11 cellular contexts compared by ENCODE assay signal in the genomic region with DNA sequence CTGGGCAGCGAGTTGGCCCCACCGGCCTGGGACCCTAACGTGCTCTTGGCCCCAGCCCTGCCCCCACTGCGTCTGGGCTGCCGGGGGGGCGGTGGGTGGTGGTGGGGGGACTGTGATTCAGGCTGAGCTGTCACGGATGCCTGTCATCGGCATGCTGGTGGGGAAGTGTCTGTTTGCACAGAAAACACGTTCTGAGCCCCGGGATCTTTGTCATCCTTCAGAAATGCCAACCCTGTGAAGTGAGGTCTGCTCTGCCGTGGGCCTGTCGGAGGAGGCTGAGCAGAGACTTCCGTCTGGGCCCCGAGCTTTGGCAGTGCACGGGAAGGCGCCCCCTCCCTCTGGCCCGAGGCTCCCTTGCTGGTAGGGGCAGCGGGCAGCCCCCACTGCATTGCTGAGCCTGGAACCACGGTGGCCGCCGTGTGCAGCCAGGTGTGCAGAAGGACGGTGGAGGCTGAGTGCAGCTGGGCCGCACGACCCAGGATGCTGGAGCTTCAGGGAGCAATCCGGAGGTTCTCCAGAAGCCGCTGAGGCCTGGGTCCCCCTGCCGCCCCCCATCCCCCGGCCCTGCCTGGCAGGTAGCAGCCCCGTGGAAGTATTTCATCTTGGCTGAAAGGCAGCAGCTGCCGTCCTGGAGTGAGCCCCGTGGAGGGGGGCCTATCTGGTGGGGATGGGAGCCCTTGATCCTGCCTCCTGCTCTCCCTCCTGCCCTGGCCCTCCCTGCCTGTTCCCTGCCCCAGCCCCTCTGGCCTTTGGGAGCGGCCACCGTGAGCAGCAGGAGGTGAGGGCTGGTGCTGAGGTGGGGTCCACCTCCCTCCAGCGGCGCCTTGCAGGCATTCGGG. TPM values are rescaled to one million over a fixed set of nuclear protein-coding genes. Genes with fewer than 3 reads are reported as not detected.
DNase-seq lines count a peak whose midpoint lies in the region; ATAC-seq and TF ChIP-seq lines count a peak whose summit lies in the region.
"Had no signal": no experiment of that assay in that cellular context is flagged by ENCODE, and none has a peak within 500 bp of the region (broad histone marks: within the 10 kb centered on the region; RNA-seq: fewer than 3 reads in every experiment).

No MANE protein-coding gene starts in this region.

- no peaks in the 10 kb centered on the region for H3K36me3 Mint-ChIP-seq in GM23338 (ENCODE audit: low read depth)

- H3K27me3 ChIP-seq in GM23338 (ENCODE audit: insufficient read depth) (no peaks in the 10 kb centered on the region), PC-9 (ENCODE audit: insufficient read depth, low read depth) (no peaks in the 10 kb centered on the region)

- POLR2A ChIA-PET in PC-9 (lab: Charles Lee; ENCODE audit: unreplicated experiment) = no interaction called here

- H3K4me3 ChIP-seq in GM23338 (no peak overlapping the region), PC-9 (no peak overlapping the region; the same call in 1 of the 2 replicates)

- H3K79me2 ChIP-seq in GM23338 (replicated peaks; ENCODE audit: insufficient read depth) (no peaks in the 10 kb centered on the region), PC-9 (ENCODE audit: low read depth) (no peaks in the 10 kb centered on the region)

- peaks cover 15% of the 10 kb centered on the region for H3K4me1 Mint-ChIP-seq in GM23338

- H3K9me2 ChIP-seq in GM23338 (ENCODE audit: insufficient read depth) = no peaks in the 10 kb centered on the region
- no peaks in the 10 kb centered on the region for H3K9me2 ChIP-seq in PC-9 (ENCODE audit: insufficient read depth)

- ATAC-seq in GM23338 (peak; percentile 6), GM21367 (IDR thresholded peaks at IDR 0.05; ENCODE audit: unreplicated experiment) (no peak)
- ATAC-seq: left ventricle myocardium superior; stimulated activated naive CD8-positive, alpha-beta T cell treated with anti-CD3 and anti-CD28 coated beads, Interleukin-15, amount 100 ng/mL, for 72 hours had no signal

- no peak for TF ChIP-seq CTCF in GM23338 (conservative IDR thresholded peaks at IDR 0.05; ENCODE audit: low read depth in 2 of 2)
- no peak for TF ChIP-seq CTCF in PC-9 (conservative IDR thresholded peaks at IDR 0.05)

- H3K27me3 Mint-ChIP-seq in GM23338 (ENCODE audit: insufficient read depth, low read depth, poor library complexity) = peaks cover 3% of the 10 kb centered on the region

- no peak overlapping the region for H3K27ac Mint-ChIP-seq in GM23338
- H3K27ac Mint-ChIP-seq: stimulated activated naive CD8-positive, alpha-beta T cell treated with anti-CD3 and anti-CD28 coated beads, Interleukin-15, amount 100 ng/mL, for 72 hours had no signal

- H2AFZ ChIP-seq in GM23338 (no peak overlapping the region), PC-9 (no peak overlapping the region)

- DNase-seq in GM23338 (ENCODE audit: low spot score) (no peak), PC-9 (peak; percentile 56 to 73), epithelial cell of prostate (ENCODE audit: low read depth, low spot score) (peak; percentile 58), retina (peak; percentile 59), NCI-H510A treated with DMSO at 0.1 percent for 48 hours (lab: John Stamatoyannopoulos, UW) (no peak)
- DNase-seq in activated CD4-positive, alpha-beta T cell treated with anti-CD3 and anti-CD28 coated beads, Interleukin-2, amount 50 U/mL, for 4 hours = no peak
- DNase-seq: left ventricle myocardium superior; NCI-H1436; SIG-M5; stimulated activated naive CD8-positive, alpha-beta T cell treated with anti-CD3 and anti-CD28 coated beads, Interleukin-15, amount 100 ng/mL, for 72 hours had no signal

- no peak overlapping the region for H3K4me3 Mint-ChIP-seq in GM23338
- H3K4me3 Mint-ChIP-seq: stimulated activated naive CD8-positive, alpha-beta T cell treated with anti-CD3 and anti-CD28 coated beads, Interleukin-15, amount 100 ng/mL, for 72 hours had no signal

- H3K9me3 ChIP-seq in PC-9 (ENCODE audit: insufficient read depth, low read depth) = no peaks in the 10 kb centered on the region

- BruUV-seq in PC-9 (replicated peaks; lab: Mats Ljungman, UMichigan) = no TSS peak

- intact Hi-C loops in PC-9 (cut with micrococcal nuclease; ENCODE audit: unreplicated experiment) = no loop called here

- H3F3A ChIP-seq in GM23338 (replicated peaks; ENCODE audit: low read depth) (no peaks in the 10 kb centered on the region), PC-9 (ENCODE audit: insufficient read depth, low read depth) (no peaks in the 10 kb centered on the region; the same call in 1 of the 2 replicates)

- CTCF ChIA-PET in PC-9 (lab: Charles Lee) = no interaction called here

- H3K27ac ChIP-seq in GM23338 (ENCODE audit: low read depth) = no peak overlapping the region
- H3K27ac ChIP-seq in PC-9 = no peak overlapping the region
- H3K27ac ChIP-seq in epithelial cell of prostate = peak overlapping the region; percentile 77

- H4K20me1 ChIP-seq in GM23338 (replicated peaks; ENCODE audit: insufficient read depth) = no peaks in the 10 kb centered on the region
- H4K20me1 ChIP-seq in PC-9 (ENCODE audit: insufficient read depth) = no peaks in the 10 kb centered on the region

- no peaks in the 10 kb centered on the region for H3K36me3 ChIP-seq in GM23338 (ENCODE audit: insufficient read depth)
- no peaks in the 10 kb centered on the region for H3K36me3 ChIP-seq in PC-9 (ENCODE audit: low read depth)

- H3K4me2 ChIP-seq in GM23338 (no peak overlapping the region), PC-9 (peak overlapping the region; percentile 59)

- H3K9me3 Mint-ChIP-seq in GM23338 = no peaks in the 10 kb centered on the region
- H3K9me3 Mint-ChIP-seq: stimulated activated naive CD8-positive, alpha-beta T cell treated with anti-CD3 and anti-CD28 coated beads, Interleukin-15, amount 100 ng/mL, for 72 hours had no signal

- no peaks in the 10 kb centered on the region for H3K4me1 ChIP-seq in GM23338 (ENCODE audit: insufficient read depth)
- H3K4me1 ChIP-seq in PC-9 (replicated peaks; ENCODE audit: insufficient read depth) = peaks cover 27% of the 10 kb centered on the region

TF ChIP-seq in GM23338, 12 proteins besides CTCF, POLR2A, EP300 and RAD21 (continues in another document):
- TF ChIP-seq POLR2AphosphoS5 (IDR thresholded peaks at IDR 0.05; ENCODE audit: low read depth) (no peak), JUNB (IDR thresholded peaks at IDR 0.05; ENCODE audit: unreplicated experiment) (no peak), ZNF331 (CRISPR knock-in tag; IDR thresholded peaks at IDR 0.05; ENCODE audit: low read depth) (no peak)

RNA-seq across cellular contexts. Expression of gene PLCH2, which starts 24.1 kb away (rescaled TPM):
- 0.08 and 0.31 TPM in 2 replicates for total RNA-seq in GM23338 (2014; rRNA removed; shearing (Covaris generic))
- polyA plus RNA-seq in GM23338 (2016; fragmentation: Nextera tagmentation; extraction: Ambion mirVana) = 0.07 TPM in 1 of 2 replicates, not detected in the other
- 0.98 and 1.5 TPM in 2 replicates for total RNA-seq in PC-9 (2021)

RNA-seq across cellular contexts. Expression of gene PEX10, which starts 39.6 kb away (rescaled TPM):
- total RNA-seq in GM23338 (2014; rRNA removed; shearing (Covaris generic)) = 43.3 and 53.9 TPM in 2 replicates
- 15.0 and 15.9 TPM in 2 replicates for polyA plus RNA-seq in GM23338 (2016; fragmentation: Nextera tagmentation; extraction: Ambion mirVana)
- 24.3 and 26.3 TPM in 2 replicates for total RNA-seq in PC-9 (2021)

Comparison
In these comparisons a context has a peak if more than half of its experiments do, and no peak if none do; other contexts are left out.
1. DNase-seq: peak in PC-9 (2 of 2), epithelial cell of prostate (single experiment) and retina (single experiment); none in GM23338 (single experiment), activated CD4-positive, alpha-beta T cell treated with anti-CD3 and anti-CD28 coated beads, Interleukin-2, amount 50 U/mL, for 4 hours (0 of 2) and NCI-H510A treated with DMSO at 0.1 percent for 48 hours (single experiment).